Comparison of ENCODE assay signal across 10 cellular contexts in the genomic region with DNA sequence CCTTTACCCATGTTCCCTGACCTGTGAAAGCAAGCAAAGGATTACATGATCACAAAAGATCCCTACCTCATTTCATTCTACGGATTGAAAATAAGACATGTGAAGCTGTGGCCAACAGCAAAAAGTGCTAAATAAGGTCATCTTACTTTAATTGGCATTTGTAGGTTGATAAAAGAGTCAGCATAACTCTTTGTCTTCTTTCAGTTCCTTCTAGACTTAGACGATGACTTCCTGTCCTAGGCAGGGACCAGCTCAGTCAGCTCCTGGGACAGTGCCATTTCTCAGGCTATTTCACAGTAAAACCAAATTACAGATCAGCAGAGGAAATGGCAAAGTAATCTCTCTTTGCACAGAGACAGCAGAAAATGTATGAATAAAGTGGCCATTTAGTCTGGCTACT.
DNase-seq lines count a peak whose midpoint lies in the region; ATAC-seq and TF ChIP-seq lines count a peak whose summit lies in the region.
"Had no signal": no experiment of that assay in that cellular context is flagged by ENCODE, and none has a peak within 500 bp of the region (broad histone marks: within the 10 kb centered on the region; RNA-seq: fewer than 3 reads in every experiment).

No MANE protein-coding gene starts in this region.

- 39 to 52% (median 48%) methylated on average over 2 of the region's 2 CpGs for WGBS in heart left ventricle, 4 donors

- no peaks in the 10 kb centered on the region for H3K27me3 ChIP-seq in heart left ventricle

- H3K4me3 Mint-ChIP-seq in stimulated activated naive CD8-positive, alpha-beta T cell treated with anti-CD3 and anti-CD28 coated beads, Interleukin-15, amount 100 ng/mL, for 72 hours = no peak overlapping the region
- H3K4me3 Mint-ChIP-seq: activated naive CD8-positive, alpha-beta T cell treated with anti-CD3 and anti-CD28 coated beads, Interleukin-2, amount 10 ng/mL, durations not matched to agents 7 days and 5 days had no signal

- no peaks in the 10 kb centered on the region for H3K9me3 Mint-ChIP-seq in stimulated activated naive CD8-positive, alpha-beta T cell treated with anti-CD3 and anti-CD28 coated beads, Interleukin-15, amount 100 ng/mL, for 72 hours
- H3K9me3 Mint-ChIP-seq: activated naive CD8-positive, alpha-beta T cell treated with anti-CD3 and anti-CD28 coated beads, Interleukin-2, amount 10 ng/mL, durations not matched to agents 7 days and 5 days had no signal

- peaks cover 0 to 10% (median 0%) of the 10 kb centered on the region in 12 donors for H3K4me1 ChIP-seq in heart left ventricle

- no peaks in the 10 kb centered on the region for H3K27me3 Mint-ChIP-seq in stimulated activated naive CD8-positive, alpha-beta T cell treated with anti-CD3 and anti-CD28 coated beads, Interleukin-15, amount 100 ng/mL, for 72 hours
- H3K27me3 Mint-ChIP-seq: activated naive CD8-positive, alpha-beta T cell treated with anti-CD3 and anti-CD28 coated beads, Interleukin-2, amount 10 ng/mL, durations not matched to agents 7 days and 5 days had no signal

- H3K9me3 ChIP-seq in heart left ventricle = no peaks in the 10 kb centered on the region

- H3K4me3 ChIP-seq in heart left ventricle = no peak overlapping the region

- no peak for TF ChIP-seq POLR2A in heart left ventricle (IDR thresholded peaks at IDR 0.05)

- no peak overlapping the region for H3K27ac ChIP-seq in heart left ventricle

- H3K27ac Mint-ChIP-seq in stimulated activated naive CD8-positive, alpha-beta T cell treated with anti-CD3 and anti-CD28 coated beads, Interleukin-15, amount 100 ng/mL, for 72 hours = no peak overlapping the region
- H3K27ac Mint-ChIP-seq: activated naive CD8-positive, alpha-beta T cell treated with anti-CD3 and anti-CD28 coated beads, Interleukin-2, amount 10 ng/mL, durations not matched to agents 7 days and 5 days had no signal

- TF ChIP-seq CTCF in heart left ventricle (IDR thresholded peaks at IDR 0.05) = no peak

- H3K36me3 ChIP-seq in heart left ventricle = no peaks in the 10 kb centered on the region

- peak; percentile 32 for DNase-seq in GM04504 (ENCODE audit: low read depth)
- DNase-seq in heart left ventricle = peak; percentile 31 to 60 (median 49)
- DNase-seq in activated CD4-positive, CD25-positive, alpha-beta regulatory T cell (lab: John Stamatoyannopoulos, UW) = no peak
- DNase-seq in NCI-H2107 treated with DMSO at 0.1 percent for 48 hours (lab: John Stamatoyannopoulos, UW; ENCODE audit: unreplicated experiment) = no peak
- DNase-seq in stimulated activated naive CD8-positive, alpha-beta T cell treated with anti-CD3 and anti-CD28 coated beads, Interleukin-15, amount 100 ng/mL, for 72 hours = no peak
- DNase-seq: activated naive CD8-positive, alpha-beta T cell treated with anti-CD3 and anti-CD28 coated beads, Interleukin-2, amount 10 ng/mL, durations not matched to agents 7 days and 5 days; NCI-H1436 treated with DMSO at 0.1 percent for 48 hours had no signal

- no peaks in the 10 kb centered on the region for H3K4me1 Mint-ChIP-seq in stimulated activated naive CD8-positive, alpha-beta T cell treated with anti-CD3 and anti-CD28 coated beads, Interleukin-15, amount 100 ng/mL, for 72 hours
- H3K4me1 Mint-ChIP-seq: activated naive CD8-positive, alpha-beta T cell treated with anti-CD3 and anti-CD28 coated beads, Interleukin-2, amount 10 ng/mL, durations not matched to agents 7 days and 5 days had no signal

- peak; percentile 96 for ATAC-seq in GM21576 (IDR thresholded peaks at IDR 0.05; ENCODE audit: unreplicated experiment)
- ATAC-seq in HG03565 (IDR thresholded peaks at IDR 0.05; ENCODE audit: unreplicated experiment) = peak; percentile 96
- ATAC-seq in heart left ventricle = peak in 3 of 4 donors; percentile 60 to 79 (median 72)
- no peak for ATAC-seq in esophagus mucosa
- ATAC-seq in stimulated activated naive CD8-positive, alpha-beta T cell treated with anti-CD3 and anti-CD28 coated beads, Interleukin-15, amount 100 ng/mL, for 72 hours = no peak

- intact Hi-C loops in heart left ventricle (cut with DNase I) = no loop called here

Comparison
In these comparisons a context has a peak if more than half of its experiments do, and no peak if none do; other contexts are left out.
1. DNase-seq: peak in GM04504 (single experiment) and heart left ventricle (5 of 5); none in activated CD4-positive, CD25-positive, alpha-beta regulatory T cell (0 of 4), NCI-H2107 treated with DMSO at 0.1 percent for 48 hours (single experiment) and stimulated activated naive CD8-positive, alpha-beta T cell treated with anti-CD3 and anti-CD28 coated beads, Interleukin-15, amount 100 ng/mL, for 72 hours (0 of 2).
2. ATAC-seq: peak in GM21576 (single experiment), HG03565 (single experiment) and heart left ventricle (3 of 4); none in esophagus mucosa (single experiment) and stimulated activated naive CD8-positive, alpha-beta T cell treated with anti-CD3 and anti-CD28 coated beads, Interleukin-15, amount 100 ng/mL, for 72 hours (single experiment).